19 cellular contexts compared by ENCODE assay signal in the genomic region with DNA sequence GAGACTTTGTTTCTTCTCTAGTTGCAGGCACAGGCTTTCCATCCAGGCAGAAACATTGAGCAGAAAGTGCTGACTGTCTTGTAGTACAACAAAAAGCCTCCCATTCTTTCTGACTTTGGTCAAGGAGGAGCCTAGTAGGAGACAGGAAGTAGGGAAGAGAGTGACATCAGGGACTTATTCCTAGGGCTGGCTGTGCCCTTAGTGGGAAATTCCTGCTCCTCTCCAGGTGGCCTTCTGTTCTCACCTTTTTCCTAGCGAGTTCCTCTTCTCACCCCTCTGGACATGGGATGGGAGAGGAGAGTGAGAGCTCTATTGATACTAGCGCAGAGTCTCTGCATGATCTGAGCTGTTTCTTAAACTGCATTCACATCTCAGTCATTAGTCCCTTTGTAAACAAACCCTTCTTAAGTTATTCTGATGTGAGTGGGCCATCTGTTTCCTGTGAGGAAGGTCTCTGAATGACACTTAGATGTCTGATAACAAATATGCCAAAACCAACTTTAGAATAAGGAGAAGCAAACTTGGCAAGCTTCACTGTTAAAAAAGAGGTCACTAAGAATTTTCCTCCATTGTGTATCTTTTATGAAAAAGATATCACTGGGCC.
DNase-seq lines count a peak whose midpoint lies in the region; ATAC-seq and TF ChIP-seq lines count a peak whose summit lies in the region.
"Had no signal": no experiment of that assay in that cellular context is flagged by ENCODE, and none has a peak within 500 bp of the region (broad histone marks: within the 10 kb centered on the region; RNA-seq: fewer than 3 reads in every experiment).

No MANE protein-coding gene starts in this region.

- H3K9me3 Mint-ChIP-seq in H9 = 0 out of 5 replicates have a peak, but pooled peaks cover 0 to 2% of the 10 kb centered on the region in 2 experiments
- H3K9me3 Mint-ChIP-seq in endodermal cell = no peaks in the 10 kb centered on the region
- H3K9me3 Mint-ChIP-seq in neural progenitor cell = peaks cover 6% of the 10 kb centered on the region
- no peaks in the 10 kb centered on the region for H3K9me3 Mint-ChIP-seq in stimulated activated naive CD8-positive, alpha-beta T cell treated with anti-CD3 and anti-CD28 coated beads, Interleukin-15, amount 100 ng/mL, for 72 hours
- H3K9me3 Mint-ChIP-seq: activated naive CD8-positive, alpha-beta T cell treated with anti-CD3 and anti-CD28 coated beads, Interleukin-2, amount 50 U/mL, for 24 hours; HFFc6 had no signal

- H3K4me2 ChIP-seq in H9 (ENCODE audit: insufficient read depth, insufficient read length, low read length) = no peak overlapping the region
- no peak overlapping the region for H3K4me2 ChIP-seq in neural progenitor cell

- DNase-seq in H9 = peak; percentile 40
- peak; percentile 14 for DNase-seq in NCI-H524 treated with DMSO at 0.1 percent for 48 hours (lab: John Stamatoyannopoulos, UW)
- DNase-seq in endodermal cell = peak; percentile 75
- DNase-seq in neural progenitor cell (ENCODE audit: low spot score) = peak; percentile 8
- DNase-seq in stimulated activated naive CD8-positive, alpha-beta T cell treated with anti-CD3 and anti-CD28 coated beads, Interleukin-15, amount 100 ng/mL, for 72 hours = no peak
- no peak for DNase-seq in NCI-H1092 treated with DMSO at 0.1 percent for 48 hours (lab: John Stamatoyannopoulos, UW)
- DNase-seq: activated CD8-positive, alpha-beta memory T cell treated with anti-CD3 and anti-CD28 coated beads, Interleukin-2, amount 10 ng/mL, durations not matched to agents 7 days and 5 days; activated naive CD8-positive, alpha-beta T cell treated with anti-CD3 and anti-CD28 coated beads, Interleukin-2, amount 50 U/mL, for 24 hours; erythroblast; HFFc6; left ventricle myocardium superior; MM.1S; NCI-H1694 treated with DMSO at 0.1 percent for 48 hours; NCI-H446; posterior cingulate gyrus; stimulated activated CD4-positive, alpha-beta T cell treated with anti-CD3 and anti-CD28 coated beads, Interleukin-2, amount 100 ng/mL, for 24 hours had no signal

- no peak overlapping the region for H4K8ac ChIP-seq in H9 (replicated peaks; ENCODE audit: insufficient read length, low read depth, low read length)

- no peak overlapping the region for H3K56ac ChIP-seq in H9 (ENCODE audit: insufficient read length, low read depth, low read length)

- H2BK15ac ChIP-seq in H9 (ENCODE audit: low read depth, low read length) = no peak overlapping the region

- no peak overlapping the region for H3T11ph ChIP-seq in H9 (ENCODE audit: low read length)

- no peak overlapping the region for H4K91ac ChIP-seq in H9 (ENCODE audit: insufficient read length, low read depth, low read length)

- H2BK5ac ChIP-seq in H9 (ENCODE audit: insufficient read length, low read length) = no peak overlapping the region

- no peak overlapping the region for H2BK120ac ChIP-seq in H9 (ENCODE audit: low read depth, low read length, poor library complexity, severe bottlenecking)

- no peak overlapping the region for H3K4ac ChIP-seq in H9 (ENCODE audit: low read depth, low read length)

- H3K4me3 ChIP-seq in endodermal cell (ENCODE audit: low read length) = no peak overlapping the region
- no peak overlapping the region for H3K4me3 ChIP-seq in neural progenitor cell
- H3K4me3 ChIP-seq: breast epithelium had no signal

- H3K27me3 ChIP-seq in H9 (ENCODE audit: insufficient read depth, low read length) = no peaks in the 10 kb centered on the region
- no peaks in the 10 kb centered on the region for H3K27me3 ChIP-seq in endodermal cell (ENCODE audit: control insufficient read depth, insufficient read depth, low read length, poor library complexity, severe bottlenecking)
- H3K27me3 ChIP-seq in neural progenitor cell = no peaks in the 10 kb centered on the region
- H3K27me3 ChIP-seq: breast epithelium had no signal

- peak overlapping the region; percentile 26 to 78 (median 78); a peak in 6 of 7 replicates for H3K27ac Mint-ChIP-seq in H9
- peak overlapping the region; percentile 73 for H3K27ac Mint-ChIP-seq in endodermal cell
- H3K27ac Mint-ChIP-seq in neural progenitor cell = no peak overlapping the region
- no peak overlapping the region for H3K27ac Mint-ChIP-seq in stimulated activated naive CD8-positive, alpha-beta T cell treated with anti-CD3 and anti-CD28 coated beads, Interleukin-15, amount 100 ng/mL, for 72 hours
- H3K27ac Mint-ChIP-seq: activated CD8-positive, alpha-beta memory T cell treated with anti-CD3 and anti-CD28 coated beads, Interleukin-2, amount 10 ng/mL, durations not matched to agents 7 days and 5 days; activated naive CD8-positive, alpha-beta T cell treated with anti-CD3 and anti-CD28 coated beads, Interleukin-2, amount 50 U/mL, for 24 hours; activated T-helper 17 cell treated with anti-CD3 and anti-CD28 coated beads, Interleukin-2, amount 50 U/mL, for 72 hours; HFFc6 had no signal

- H3K79me2 ChIP-seq in H9 (ENCODE audit: insufficient read depth, low read length) (no peaks in the 10 kb centered on the region), neural progenitor cell (ENCODE audit: low read depth) (no peaks in the 10 kb centered on the region)

- H4K5ac ChIP-seq in H9 (ENCODE audit: insufficient read length, low read depth, low read length) = no peak overlapping the region

- no peak overlapping the region for H3K14ac ChIP-seq in H9 (ENCODE audit: insufficient read depth, low read length)

- no peaks in the 10 kb centered on the region for H3K23me2 ChIP-seq in H9 (ENCODE audit: insufficient read length, low read depth, low read length, poor library complexity, severe bottlenecking)

- H3K23ac ChIP-seq in H9 (ENCODE audit: insufficient read length, low read depth, low read length) = no peak overlapping the region

- H3K4me1 Mint-ChIP-seq in H9 (peaks cover 21 to 26% of the 10 kb centered on the region in 2 experiments), endodermal cell (peaks cover 17% of the 10 kb centered on the region), neural progenitor cell (peaks cover 6% of the 10 kb centered on the region)
- H3K4me1 Mint-ChIP-seq in stimulated activated naive CD8-positive, alpha-beta T cell treated with anti-CD3 and anti-CD28 coated beads, Interleukin-15, amount 100 ng/mL, for 72 hours = no peaks in the 10 kb centered on the region
- H3K4me1 Mint-ChIP-seq: activated CD8-positive, alpha-beta memory T cell treated with anti-CD3 and anti-CD28 coated beads, Interleukin-2, amount 10 ng/mL, durations not matched to agents 7 days and 5 days; activated naive CD8-positive, alpha-beta T cell treated with anti-CD3 and anti-CD28 coated beads, Interleukin-2, amount 50 U/mL, for 24 hours; activated T-helper 17 cell treated with anti-CD3 and anti-CD28 coated beads, Interleukin-2, amount 50 U/mL, for 72 hours had no signal

- TF ChIP-seq CTCF in H9 (conservative IDR thresholded peaks at IDR 0.05) (no peak), endodermal cell (conservative IDR thresholded peaks at IDR 0.05) (no peak), neural progenitor cell (IDR thresholded peaks at IDR 0.05) (no peak)

- H2AK5ac ChIP-seq in H9 (ENCODE audit: insufficient read length, low read length) = no peak overlapping the region

- no peak overlapping the region for H3K18ac ChIP-seq in H9 (ENCODE audit: insufficient read length, low read depth, low read length)

- H3K9me3 ChIP-seq in H9 (ENCODE audit: control insufficient read depth, low read depth, low read length) (no peaks in the 10 kb centered on the region), endodermal cell (ENCODE audit: control insufficient read depth, low read length) (no peaks in the 10 kb centered on the region), neural progenitor cell (ENCODE audit: low read depth) (no peaks in the 10 kb centered on the region)
- H3K9me3 ChIP-seq: breast epithelium had no signal

- H3K4me1 ChIP-seq in H9 (ENCODE audit: insufficient read depth, low read length) (no peaks in the 10 kb centered on the region; the same call in 1 of the 2 replicates), endodermal cell (ENCODE audit: control insufficient read depth, insufficient read depth, low read length) (no peaks in the 10 kb centered on the region), neural progenitor cell (peaks cover 33% of the 10 kb centered on the region)
- H3K4me1 ChIP-seq: breast epithelium had no signal

- no peaks in the 10 kb centered on the region for H3K79me1 ChIP-seq in H9 (ENCODE audit: insufficient read depth, low read depth, low read length, poor library complexity, severe bottlenecking)

- H3F3A ChIP-seq in neural progenitor cell (ENCODE audit: low read depth) = peaks cover 27% of the 10 kb centered on the region

- ATAC-seq in stimulated activated naive CD8-positive, alpha-beta T cell treated with anti-CD3 and anti-CD28 coated beads, Interleukin-15, amount 100 ng/mL, for 72 hours = no peak
- ATAC-seq in HG03432 (IDR thresholded peaks at IDR 0.05; ENCODE audit: unreplicated experiment) = no peak
- ATAC-seq: activated CD8-positive, alpha-beta memory T cell treated with anti-CD3 and anti-CD28 coated beads, Interleukin-2, amount 10 ng/mL, durations not matched to agents 7 days and 5 days; activated naive CD8-positive, alpha-beta T cell treated with anti-CD3 and anti-CD28 coated beads, Interleukin-2, amount 50 U/mL, for 24 hours; activated T-helper 17 cell treated with anti-CD3 and anti-CD28 coated beads, Interleukin-2, amount 50 U/mL, for 72 hours; left ventricle myocardium superior had no signal

- H3K27me3 Mint-ChIP-seq in H9 (ENCODE audit: low read depth) = no peaks in the 10 kb centered on the region
- no peaks in the 10 kb centered on the region for H3K27me3 Mint-ChIP-seq in endodermal cell (ENCODE audit: insufficient read depth)
- no peaks in the 10 kb centered on the region for H3K27me3 Mint-ChIP-seq in neural progenitor cell (ENCODE audit: insufficient read depth, low read depth)
- no peaks in the 10 kb centered on the region for H3K27me3 Mint-ChIP-seq in stimulated activated naive CD8-positive, alpha-beta T cell treated with anti-CD3 and anti-CD28 coated beads, Interleukin-15, amount 100 ng/mL, for 72 hours
- H3K27me3 Mint-ChIP-seq: activated CD8-positive, alpha-beta memory T cell treated with anti-CD3 and anti-CD28 coated beads, Interleukin-2, amount 10 ng/mL, durations not matched to agents 7 days and 5 days; activated naive CD8-positive, alpha-beta T cell treated with anti-CD3 and anti-CD28 coated beads, Interleukin-2, amount 50 U/mL, for 24 hours; activated T-helper 17 cell treated with anti-CD3 and anti-CD28 coated beads, Interleukin-2, amount 50 U/mL, for 72 hours had no signal

- H2AFZ ChIP-seq in H9 (ENCODE audit: low read length) (no peak overlapping the region), neural progenitor cell (replicated peaks) (peak overlapping the region; percentile 53)

- no peak overlapping the region for H2BK20ac ChIP-seq in H9 (ENCODE audit: low read depth, low read length, poor library complexity, severe bottlenecking)

- H3K4me3 Mint-ChIP-seq in H9 (no peak overlapping the region), endodermal cell (no peak overlapping the region), neural progenitor cell (no peak overlapping the region)
- H3K4me3 Mint-ChIP-seq in stimulated activated naive CD8-positive, alpha-beta T cell treated with anti-CD3 and anti-CD28 coated beads, Interleukin-15, amount 100 ng/mL, for 72 hours = no peak overlapping the region
- H3K4me3 Mint-ChIP-seq: activated CD8-positive, alpha-beta memory T cell treated with anti-CD3 and anti-CD28 coated beads, Interleukin-2, amount 10 ng/mL, durations not matched to agents 7 days and 5 days; activated naive CD8-positive, alpha-beta T cell treated with anti-CD3 and anti-CD28 coated beads, Interleukin-2, amount 50 U/mL, for 24 hours; activated T-helper 17 cell treated with anti-CD3 and anti-CD28 coated beads, Interleukin-2, amount 50 U/mL, for 72 hours; HFFc6 had no signal

- no peak overlapping the region for H2BK12ac ChIP-seq in H9 (ENCODE audit: insufficient read length, low read depth, low read length)

- H3K36me3 ChIP-seq in endodermal cell (ENCODE audit: control insufficient read depth, insufficient read depth, low read length) (no peaks in the 10 kb centered on the region), neural progenitor cell (no peaks in the 10 kb centered on the region)
- H3K36me3 ChIP-seq: breast epithelium had no signal

- H3K36me3 Mint-ChIP-seq in H9 (ENCODE audit: insufficient read depth in 1 of 3, low read depth in 3 of 3) = no peaks in the 10 kb centered on the region
- H3K36me3 Mint-ChIP-seq in endodermal cell (ENCODE audit: low read depth) = no peaks in the 10 kb centered on the region
- no peaks in the 10 kb centered on the region for H3K36me3 Mint-ChIP-seq in neural progenitor cell
- H3K36me3 Mint-ChIP-seq: activated CD8-positive, alpha-beta memory T cell treated with anti-CD3 and anti-CD28 coated beads, Interleukin-2, amount 10 ng/mL, durations not matched to agents 7 days and 5 days had no signal

- WGBS in H9 (ENCODE audit: extremely low coverage, insufficient read length, low lambda C conversion rate) = no CpG with 5 or more reads among the region's 2 CpGs
- WGBS in endodermal cell (ENCODE audit: insufficient coverage in 1 of 2, insufficient read length in 1 of 2), 2 experiments = 73% methylated on average over 2 of the region's 2 CpGs; no CpG with 5 or more reads in 1 of the 2 experiments

- H3K9ac ChIP-seq in H9 (ENCODE audit: extremely low read depth, insufficient read length, low read length) (no peak overlapping the region), endodermal cell (ENCODE audit: extremely low read depth, low read length, poor library complexity, severe bottlenecking) (no peak overlapping the region), neural progenitor cell (no peak overlapping the region)

- H3K27ac ChIP-seq in H9 (ENCODE audit: insufficient read length, low read depth, low read length) = no peak overlapping the region
- no peak overlapping the region for H3K27ac ChIP-seq in endodermal cell (ENCODE audit: low read depth, low read length)
- H3K27ac ChIP-seq in neural progenitor cell = peak overlapping the region; percentile 62
- H3K27ac ChIP-seq: breast epithelium had no signal

- H4K20me1 ChIP-seq in H9 (ENCODE audit: control insufficient read depth, insufficient read depth, insufficient read length) (no peaks in the 10 kb centered on the region), neural progenitor cell (ENCODE audit: low read depth) (no peaks in the 10 kb centered on the region)

Comparison
In these comparisons a context has a peak if more than half of its experiments do, and no peak if none do; other contexts are left out.
1. DNase-seq: peak in H9 (single experiment), NCI-H524 treated with DMSO at 0.1 percent for 48 hours (single experiment), endodermal cell (single experiment) and neural progenitor cell (single experiment); none in stimulated activated naive CD8-positive, alpha-beta T cell treated with anti-CD3 and anti-CD28 coated beads, Interleukin-15, amount 100 ng/mL, for 72 hours (0 of 2) and NCI-H1092 treated with DMSO at 0.1 percent for 48 hours (single experiment).
2. H3K27ac Mint-ChIP-seq: peak in H9 (3 of 3) and endodermal cell (single experiment); none in neural progenitor cell (single experiment) and stimulated activated naive CD8-positive, alpha-beta T cell treated with anti-CD3 and anti-CD28 coated beads, Interleukin-15, amount 100 ng/mL, for 72 hours (0 of 2).